ENCODE assay signal across 1 cellular context in genomic region chr1:98468111-98468717, GRCh38.
TF ChIP-seq lines count a peak whose summit lies in the region.

No MANE protein-coding gene starts in this region.

TF ChIP-seq in GM23338, 12 proteins besides CTCF, POLR2A, EP300 and RAD21 (continued from another document):
- TF ChIP-seq ZNF462 (CRISPR knock-in tag; IDR thresholded peaks at IDR 0.05) (no peak), EZH2 (IDR thresholded peaks at IDR 0.05; ENCODE audit: low read depth, unreplicated experiment) (no peak), NANOG (IDR thresholded peaks at IDR 0.05; ENCODE audit: borderline replicate concordance) (no peak), STAT1 (IDR thresholded peaks at IDR 0.05; ENCODE audit: unreplicated experiment) (no peak)
